In the genomic region with DNA sequence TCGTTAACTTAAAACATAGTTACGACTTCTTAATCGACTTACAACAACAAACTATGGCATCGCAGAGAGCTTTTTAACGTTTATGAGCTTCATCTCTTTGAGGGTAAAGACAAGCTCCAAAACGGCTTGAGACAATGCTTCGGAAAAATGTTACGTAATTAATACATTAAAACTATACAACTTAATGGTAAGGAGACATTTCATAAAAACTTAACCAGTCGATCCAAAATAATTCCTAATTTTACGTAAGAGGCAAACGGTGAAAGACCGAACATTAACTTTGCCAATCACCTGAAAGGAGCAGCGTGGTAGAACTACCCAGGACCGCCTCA, we compare ENCODE assay signal across 8 cellular contexts. TPM values are rescaled to one million over a fixed set of nuclear protein-coding genes. Genes with fewer than 3 reads are reported as not detected.
A peak's percentile ranks its signal among the peaks of the same experiment; 100 is the strongest.
DNase-seq lines count a peak whose midpoint lies in the region; ATAC-seq, FAIRE-seq and TF ChIP-seq lines count a peak whose summit lies in the region.

No MANE protein-coding gene starts in this region.

- H3K36me3 ChIP-seq in HUES48 (ENCODE audit: control insufficient read depth, insufficient read depth, low read length) (peaks cover 11% of the 10 kb centered on the region), breast epithelium (no peaks in the 10 kb centered on the region), mucosa of descending colon (ENCODE audit: low read depth) (no peaks in the 10 kb centered on the region)

- DNase-seq in A549 (ENCODE audit: low read depth in 1 of 2, low spot score in 1 of 2) (no peak), breast epithelium (ENCODE audit: low spot score in 2 of 2) (no peak), mucosa of descending colon (peak in 1 of 3 donors; percentile 5), activated gamma-delta T cell treated with Interleukin-2 at 50 U/mL for 16 hours (no peak), DMS53 (lab: John Stamatoyannopoulos, UW) (no peak)

- H3K27me3 ChIP-seq in HUES48 (ENCODE audit: control insufficient read depth, insufficient read depth, low read length), result no peaks in the 10 kb centered on the region
- H3K27me3 ChIP-seq in breast epithelium, result no peaks in the 10 kb centered on the region

- 2% methylated on average over 14 of the region's 14 CpGs for WGBS in A549 (ENCODE audit: missing lambda C conversion rate)

- TF ChIP-seq POLR2A in A549 (IDR thresholded peaks at IDR 0.05; ENCODE audit: low read length) (no peak), breast epithelium (IDR thresholded peaks at IDR 0.05) (no peak)

- CTCF ChIA-PET in A549 (lab: Yijun Ruan, JAX), result interaction anchor here (0.6 to 3.0 kb wide), 30 partner anchors 10 to 805 kb away, joined by 3 to 38 read pairs (median 4); a partner anchor contains a TSS

- ATAC-seq in A549 (no peak), mucosa of descending colon (no peak), HG02759 (IDR thresholded peaks at IDR 0.05; ENCODE audit: unreplicated experiment) (no peak), HG03521 (IDR thresholded peaks at IDR 0.05; ENCODE audit: unreplicated experiment) (no peak)

- H3K9me3 ChIP-seq in A549, result no peaks in the 10 kb centered on the region
- H3K9me3 ChIP-seq in HUES48 (ENCODE audit: control insufficient read depth, insufficient read depth, low read length), result no peaks in the 10 kb centered on the region
- no peaks in the 10 kb centered on the region for H3K9me3 ChIP-seq in breast epithelium
- no peaks in the 10 kb centered on the region for H3K9me3 ChIP-seq in mucosa of descending colon

- FAIRE-seq in A549 (lab: Jason Lieb, UNC), result no peak

- TF ChIP-seq CTCF in A549 (IDR thresholded peaks at IDR 0.05), result no peak
- TF ChIP-seq CTCF in breast epithelium (IDR thresholded peaks at IDR 0.05), result no peak
- TF ChIP-seq CTCF in mucosa of descending colon (IDR thresholded peaks at IDR 0.05), result no peak

- H3K9ac ChIP-seq in HUES48 (ENCODE audit: low read depth, low read length), result peak overlapping the region; percentile 47

- TF ChIP-seq RAD21 in A549 (conservative IDR thresholded peaks at IDR 0.05 in 1 of 2, IDR thresholded peaks at IDR 0.05 in 1 of 2), result no peak

- H3K4me1 ChIP-seq in A549, result peaks cover 40% of the 10 kb centered on the region
- H3K4me1 ChIP-seq in HUES48 (ENCODE audit: control insufficient read depth, insufficient read depth, low read length), result peaks cover 32% of the 10 kb centered on the region
- H3K4me1 ChIP-seq in breast epithelium, result peaks cover 0 to 17% of the 10 kb centered on the region in 2 donors
- H3K4me1 ChIP-seq in mucosa of descending colon (ENCODE audit: low read depth), result peaks cover 18% of the 10 kb centered on the region

- POLR2A ChIA-PET in A549 (lab: Yijun Ruan, JAX), result interaction anchor here (1.2 to 4.4 kb wide), 4 partner anchors 8 to 1103 kb away, joined by 3 to 23 read pairs (median 7); a partner anchor contains a TSS

- peak overlapping the region; percentile 86 for H3K4me2 ChIP-seq in A549

- intact Hi-C loops in breast epithelium (cut with DNase I; ENCODE audit: low total_unique reads) (loop anchor here (5.0 kb wide), 1 partner anchor 1178 kb away; no protein-coding TSS in a partner anchor), mucosa of descending colon (cut with DNase I, micrococcal nuclease) (no loop called here)

- H3K4me3 ChIP-seq in A549 (peak overlapping the region; percentile 70), HUES48 (ENCODE audit: low read depth, low read length) (peak overlapping the region; percentile 91), breast epithelium (peak overlapping the region; percentile 76 to 96 (median 94)), mucosa of descending colon (peak overlapping the region; percentile 85)

- TF ChIP-seq EP300 in A549 (IDR thresholded peaks at IDR 0.05), result no peak

- H3K27ac ChIP-seq in A549 (peak overlapping the region; percentile 17 to 96; a peak in 5 of 6 replicates), HUES48 (ENCODE audit: low read depth, low read length) (peak overlapping the region; percentile 99), breast epithelium (peak overlapping the region; percentile 97 to 99)

TF ChIP-seq in A549, 52 proteins besides CTCF, POLR2A, EP300 and RAD21:
- TF ChIP-seq MAZ (IDR thresholded peaks at IDR 0.05; ENCODE audit: borderline replicate concordance, low read depth, low read length) (no peak), SMC3 (IDR thresholded peaks at IDR 0.05) (no peak)

RNA-seq across cellular contexts. Expression of a gene that starts 1.1 kb away (rescaled TPM):
- polyA plus RNA-seq in A549 (2011; rRNA removed) (107 and 141 TPM in 2 replicates), A549 (2017; fragmentation: RNase III; extraction: RNeasy Plus Mini Kit Qiagen cat#74134 plus additional on column Dnase treatment) (168 to 180 TPM (median 169 TPM) in 3 replicates)
- polyA plus RNA-seq in A549 (2012; cell fraction: cytosol; rRNA removed), result 147 and 167 TPM in 2 replicates
- polyA plus RNA-seq in A549 (2012; cell fraction: nucleus; rRNA removed), result 90.9 and 95.9 TPM in 2 replicates
- polyA minus RNA-seq in A549 (2011; rRNA and poly(A)+ RNA removed), result 28.7 and 34.5 TPM in 2 replicates
- total RNA-seq in breast epithelium (100 to 1,000 TPM in 2 of 3 donors, 10 to 100 TPM in 1; 98.0 to 140 (median 140) TPM), mucosa of descending colon (10 to 100 TPM; 74.4 to 99.1 (median 95.9) TPM)

RNA-seq across cellular contexts. Expression of a gene that starts 1.9 kb away (rescaled TPM):
- polyA plus RNA-seq in A549 (2011; rRNA removed), result 37.5 and 39.8 TPM in 2 replicates
- polyA plus RNA-seq in A549 (2012; cell fraction: cytosol; rRNA removed), result 6.6 and 7.6 TPM in 2 replicates
- polyA plus RNA-seq in A549 (2012; cell fraction: nucleus; rRNA removed), result 4.4 and 6.1 TPM in 2 replicates
- 22.6 to 23.4 TPM (median 23.2 TPM) in 3 replicates for polyA plus RNA-seq in A549 (2017; fragmentation: RNase III; extraction: RNeasy Plus Mini Kit Qiagen cat#74134 plus additional on column Dnase treatment)
- 35.1 and 38.1 TPM in 2 replicates for polyA minus RNA-seq in A549 (2011; rRNA and poly(A)+ RNA removed)
- 10 to 100 TPM; 44.6 to 68.5 (median 48.6) TPM for total RNA-seq in breast epithelium
- total RNA-seq in mucosa of descending colon, result 10 to 100 TPM; 58.7 to 82.6 (median 65.7) TPM

RNA-seq across cellular contexts. Expression of a gene that starts 48.5 kb away (rescaled TPM):
- polyA plus RNA-seq in A549 (2011; rRNA removed), result 11.3 and 11.5 TPM in 2 replicates
- polyA plus RNA-seq in A549 (2012; cell fraction: cytosol; rRNA removed), result 2.0 and 2.3 TPM in 2 replicates
- 0.91 and 1.1 TPM in 2 replicates for polyA plus RNA-seq in A549 (2012; cell fraction: nucleus; rRNA removed)
- polyA plus RNA-seq in A549 (2017; fragmentation: RNase III; extraction: RNeasy Plus Mini Kit Qiagen cat#74134 plus additional on column Dnase treatment), result 1.8 to 1.9 TPM (median 1.8 TPM) in 3 replicates
- polyA minus RNA-seq in A549 (2011; rRNA and poly(A)+ RNA removed), result 17.0 and 18.6 TPM in 2 replicates
- 10 to 100 TPM; 19.7 to 38.9 (median 28.5) TPM for total RNA-seq in breast epithelium
- total RNA-seq in mucosa of descending colon, result 10 to 100 TPM; 24.5 to 31.4 (median 26.7) TPM
